In genomic region chr2:239580199-239580527, GRCh38 we compare ENCODE assay signal across 29 cellular contexts.
"Had no signal": no experiment of that assay in that cellular context is flagged by ENCODE, and none has a peak within 500 bp of the region (broad histone marks: within the 10 kb centered on the region; RNA-seq: fewer than 3 reads in every experiment).

No MANE protein-coding gene starts in this region.

- H3K27ac ChIP-seq: SK-N-MC had no signal

- H3K4me1 Mint-ChIP-seq: activated B cell treated with CpG ODN at 0.5 μM for 24 hours; activated CD4-positive, alpha-beta memory T cell treated with anti-CD3 and anti-CD28 coated beads, Interleukin-2, amount 10 ng/mL, durations not matched to agents 7 days and 5 days; activated naive CD4-positive, alpha-beta T cell treated with anti-CD3 and anti-CD28 coated beads, Interleukin-2, amount 50 U/mL, for 24 hours; central memory CD8-positive, alpha-beta T cell; T-cell had no signal

- H3K4me3 ChIP-seq: SK-N-MC had no signal

- FAIRE-seq: astrocyte, TTC549 had no signal

- H3K27me3 Mint-ChIP-seq: activated CD4-positive, alpha-beta memory T cell treated with anti-CD3 and anti-CD28 coated beads, Interleukin-2, amount 10 ng/mL, durations not matched to agents 7 days and 5 days; activated naive CD4-positive, alpha-beta T cell treated with anti-CD3 and anti-CD28 coated beads, Interleukin-2, amount 50 U/mL, for 24 hours had no signal

- ATAC-seq: Panc1, Right ventricle myocardium inferior, T-cell had no signal

- H3K27ac Mint-ChIP-seq: activated B cell treated with CpG ODN at 0.5 μM for 24 hours; activated CD4-positive, alpha-beta memory T cell treated with anti-CD3 and anti-CD28 coated beads, Interleukin-2, amount 10 ng/mL, durations not matched to agents 7 days and 5 days; activated naive CD4-positive, alpha-beta T cell treated with anti-CD3 and anti-CD28 coated beads, Interleukin-2, amount 50 U/mL, for 24 hours; T-cell had no signal

- DNase-seq: activated CD4-positive, alpha-beta memory T cell treated with anti-CD3 and anti-CD28 coated beads, Interleukin-2, amount 10 ng/mL, durations not matched to agents 7 days and 5 days; activated CD4-positive, alpha-beta T cell treated with anti-CD3 and anti-CD28 coated beads, Interleukin-2, amount 50 U/mL, for 1 hour; activated CD8-positive, alpha-beta memory T cell treated with anti-CD3 and anti-CD28 coated beads, Interleukin-2, amount 50 U/mL, for 48 hours; activated effector memory CD4-positive, alpha-beta T cell treated with Interleukin-2 at 50 U/mL for 16 hours; activated naive CD4-positive, alpha-beta T cell; activated T-cell treated with anti-CD3 and anti-CD28 coated beads, Interleukin-2, amount 50 U/mL, for 1 hour; amygdala; KG1; NCI-H1092 treated with DMSO at 0.1 percent for 48 hours; NCI-H1436; NCI-H1694 treated with DMSO at 0.1 percent for 48 hours; NCI-H2029 treated with DMSO at 0.1 percent for 48 hours; NCI-H510A treated with DMSO at 0.1 percent for 48 hours; NCI-H69; NK-92 treated with Interleukin-12 subunit alpha and Interleukin-12 subunit beta, amount 100 ng/mL, for 24 hours; OCI-M1; RPMI8226; T-cell; T-helper 2 cell; T1000 had no signal

- H3K36me3 Mint-ChIP-seq: activated naive CD4-positive, alpha-beta T cell treated with anti-CD3 and anti-CD28 coated beads, Interleukin-2, amount 50 U/mL, for 24 hours; brain; T-cell had no signal

- H3K4me3 Mint-ChIP-seq: activated B cell treated with CpG ODN at 0.5 μM for 24 hours; activated CD4-positive, alpha-beta memory T cell treated with anti-CD3 and anti-CD28 coated beads, Interleukin-2, amount 10 ng/mL, durations not matched to agents 7 days and 5 days; activated naive CD4-positive, alpha-beta T cell treated with anti-CD3 and anti-CD28 coated beads, Interleukin-2, amount 50 U/mL, for 24 hours; brain; central memory CD8-positive, alpha-beta T cell; T-cell had no signal

- H3K9me3 Mint-ChIP-seq: activated B cell treated with CpG ODN at 0.5 μM for 24 hours; activated CD4-positive, alpha-beta memory T cell treated with anti-CD3 and anti-CD28 coated beads, Interleukin-2, amount 10 ng/mL, durations not matched to agents 7 days and 5 days; activated naive CD4-positive, alpha-beta T cell treated with anti-CD3 and anti-CD28 coated beads, Interleukin-2, amount 50 U/mL, for 24 hours; central memory CD8-positive, alpha-beta T cell; T-cell had no signal
